ENCODE assay signal across 26 cellular contexts in the genomic region with DNA sequence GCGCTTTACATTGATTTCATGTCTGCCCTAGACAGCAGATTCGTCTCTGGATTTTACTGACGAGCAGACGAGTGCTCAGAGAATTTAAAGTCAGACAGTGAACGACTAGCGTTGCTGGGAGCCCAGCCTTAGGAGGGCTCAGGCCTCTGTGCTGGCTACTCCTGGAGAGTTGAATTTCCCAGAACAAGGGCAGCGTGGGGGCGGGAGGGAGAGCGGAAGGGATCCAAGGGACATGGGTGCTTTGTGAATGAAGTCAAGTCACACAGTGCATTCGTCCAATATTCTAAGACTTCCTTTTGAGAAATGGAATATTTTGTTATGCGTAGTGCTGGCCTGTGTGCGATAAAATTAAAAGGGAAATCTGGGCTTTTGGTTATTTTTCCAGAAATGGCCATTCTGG.
"Had no signal": no experiment of that assay in that cellular context is flagged by ENCODE, and none has a peak within 500 bp of the region (broad histone marks: within the 10 kb centered on the region; RNA-seq: fewer than 3 reads in every experiment).

No MANE protein-coding gene starts in this region.

- H3K36me3 ChIP-seq: brain microvascular endothelial cell, cardiac muscle cell, MG63, Peyer's patch had no signal

- H3K4me3 ChIP-seq: cardiac muscle cell, MG63, Peyer's patch had no signal

- H3K27ac ChIP-seq: brain microvascular endothelial cell, cardiac muscle cell, Peyer's patch, RWPE1 had no signal

- H3K4me1 ChIP-seq: Peyer's patch had no signal

- ATAC-seq: activated CD8-positive, alpha-beta T cell treated with anti-CD3 and anti-CD28 coated beads, Interleukin-2, amount 10 ng/mL, durations not matched to agents 7 days and 5 days; activated naive CD4-positive, alpha-beta T cell treated with anti-CD3 and anti-CD28 coated beads, Interleukin-2, amount 50 U/mL, for 72 hours; activated naive CD8-positive, alpha-beta T cell treated with anti-CD3 and anti-CD28 coated beads, Interleukin-2, amount 50 U/mL, for 24 hours; WTC11 had no signal

- H3K9me3 ChIP-seq: MG63, Peyer's patch had no signal

- H3K27me3 ChIP-seq: brain microvascular endothelial cell, cardiac muscle cell, MG63, Peyer's patch had no signal

- DNase-seq: activated CD4-positive, alpha-beta T cell treated with anti-CD3 and anti-CD28 coated beads for 48 hours; activated CD4-positive, alpha-beta T cell treated with anti-CD3 and anti-CD28 coated beads, Interleukin-2, amount 50 U/mL, for 4 hours; activated CD4-positive, CD25-positive, alpha-beta regulatory T cell treated with anti-CD3 and anti-CD28 coated beads, Interleukin-2, amount 50 U/mL, for 72 hours; activated CD8-positive, alpha-beta T cell treated with anti-CD3 and anti-CD28 coated beads, Interleukin-2, amount 10 ng/mL, durations not matched to agents 7 days and 5 days; activated effector memory CD4-positive, alpha-beta T cell treated with Interleukin-2 at 50 U/mL for 16 hours; activated naive CD4-positive, alpha-beta T cell treated with Interleukin-2 at 50 U/mL for 16 hours; activated naive CD8-positive, alpha-beta T cell treated with anti-CD3 and anti-CD28 coated beads, Interleukin-2, amount 50 U/mL, for 24 hours; activated T-cell treated with anti-CD3 and anti-CD28 coated beads, Interleukin-2, amount 50 U/mL, for 24 hours; amniotic stem cell; brain microvascular endothelial cell; MG63; MV-4-11; NCI-H1092 treated with DMSO at 0.1 percent for 48 hours; NCI-H1417 treated with DMSO at 0.1 percent for 48 hours; NCI-H1694; NCI-H2029 treated with DMSO at 0.1 percent for 48 hours; NCI-H510A treated with DMSO at 0.1 percent for 48 hours; NCI-H69; NK-92 treated with Interleukin-12 subunit alpha and Interleukin-12 subunit beta, amount 100 ng/mL, for 24 hours; OCI-M1; Peyer's patch; SHP77 treated with DMSO at 0.1 percent for 48 hours had no signal
